Comparison of ENCODE assay signal across 11 cellular contexts in the genomic region with DNA sequence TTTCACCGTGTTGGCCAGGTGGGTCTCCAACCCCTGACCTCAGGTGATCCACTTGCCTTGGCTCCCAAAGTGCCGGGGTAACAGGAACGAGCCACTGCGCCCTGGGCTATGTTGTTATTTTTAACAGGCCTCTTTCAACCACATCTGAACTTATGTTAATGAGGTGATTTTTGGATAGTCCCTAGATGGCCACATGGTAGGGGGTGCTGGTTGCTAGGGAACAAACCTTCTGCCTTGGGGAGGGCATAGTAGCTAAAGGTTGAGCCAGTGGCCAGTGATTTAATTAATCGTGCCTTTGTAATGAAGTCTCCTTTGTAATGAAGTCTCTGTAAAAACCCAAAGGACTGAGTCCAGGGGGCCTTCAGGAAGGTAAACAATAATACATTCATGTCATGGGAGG. TPM values are rescaled to one million over a fixed set of nuclear protein-coding genes. Genes with fewer than 3 reads are reported as not detected.
DNase-seq lines count a peak whose midpoint lies in the region; ATAC-seq, FAIRE-seq and TF ChIP-seq lines count a peak whose summit lies in the region.
"Had no signal": no experiment of that assay in that cellular context is flagged by ENCODE, and none has a peak within 500 bp of the region (broad histone marks: within the 10 kb centered on the region; RNA-seq: fewer than 3 reads in every experiment).

No MANE protein-coding gene starts in this region.

- H3K27ac ChIP-seq in A549 (peak overlapping the region in 1 of 2 experiments; percentile 32; a peak in 3 of 6 replicates), endodermal cell (ENCODE audit: low read depth, low read length) (no peak overlapping the region), pancreas (peak overlapping the region in 3 of 4 donors; percentile 17 to 73 (median 25))

- no peak overlapping the region for H3K9ac ChIP-seq in endodermal cell (ENCODE audit: extremely low read depth, low read length, poor library complexity, severe bottlenecking)

- 84% methylated on average over 5 of the region's 5 CpGs for WGBS in A549 (ENCODE audit: missing lambda C conversion rate)
- WGBS in endodermal cell (ENCODE audit: insufficient coverage in 1 of 2, insufficient read length in 1 of 2), 2 experiments = 63 to 94% methylated on average over 2 to 5 of the region's 5 CpGs
- 74 to 76% methylated on average over 5 of the region's 5 CpGs for WGBS in pancreas, 2 donors

- CTCF ChIA-PET in A549 (lab: Yijun Ruan, JAX) = interaction anchor here (7.3 to 22.8 kb wide), 3 partner anchors 9 to 42 kb away, joined by 53 to 479 read pairs (median 80); a partner anchor contains a TSS

- H3K27me3 ChIP-seq in endodermal cell (ENCODE audit: control insufficient read depth, insufficient read depth, low read length, poor library complexity, severe bottlenecking) (no peaks in the 10 kb centered on the region), pancreas (no peaks in the 10 kb centered on the region)

- no peaks in the 10 kb centered on the region for H3K27me3 Mint-ChIP-seq in IgD-negative memory B cell
- H3K27me3 Mint-ChIP-seq in endodermal cell (ENCODE audit: insufficient read depth) = no peaks in the 10 kb centered on the region

- H3K9me3 Mint-ChIP-seq in IgD-negative memory B cell = no peaks in the 10 kb centered on the region
- H3K9me3 Mint-ChIP-seq in endodermal cell = no peaks in the 10 kb centered on the region

- no peak for FAIRE-seq in A549 (lab: Jason Lieb, UNC)
- no peak for FAIRE-seq in pancreas (lab: Jason Lieb, UNC)
- FAIRE-seq: colon, K562 had no signal

- H3K36me3 Mint-ChIP-seq in IgD-negative memory B cell (peaks cover 4% of the 10 kb centered on the region), endodermal cell (ENCODE audit: low read depth) (peaks cover 77% of the 10 kb centered on the region)

- TF ChIP-seq RAD21 in A549 (conservative IDR thresholded peaks at IDR 0.05 in 1 of 2, IDR thresholded peaks at IDR 0.05 in 1 of 2) = no peak

- no peak for TF ChIP-seq EP300 in A549 (IDR thresholded peaks at IDR 0.05)

- peak overlapping the region; percentile 9; the same call in 2 of the 3 replicates for H3K4me2 ChIP-seq in A549

- H3K36me3 ChIP-seq in endodermal cell (ENCODE audit: control insufficient read depth, insufficient read depth, low read length) = peaks cover 92% of the 10 kb centered on the region
- H3K36me3 ChIP-seq in pancreas = peaks cover 0 to 34% (median 0%) of the 10 kb centered on the region in 3 donors

- H3K4me1 Mint-ChIP-seq in IgD-negative memory B cell (peaks cover 23 to 36% (median 30%) of the 10 kb centered on the region in 3 donors), endodermal cell (peaks cover 57% of the 10 kb centered on the region)

- POLR2A ChIA-PET in A549 (lab: Yijun Ruan, JAX) = interaction anchor here (0.7 to 3.2 kb wide), 2 partner anchors 8 to 16 kb away, joined by 3 to 32 read pairs; a partner anchor contains a TSS

- H3K4me1 ChIP-seq in A549 = peaks cover 84% of the 10 kb centered on the region
- H3K4me1 ChIP-seq in endodermal cell (ENCODE audit: control insufficient read depth, insufficient read depth, low read length) = peaks cover 17% of the 10 kb centered on the region
- H3K4me1 ChIP-seq in pancreas = peaks cover 25 to 42% (median 42%) of the 10 kb centered on the region in 3 donors

- TF ChIP-seq CTCF in A549 (IDR thresholded peaks at IDR 0.05) (no peak), endodermal cell (conservative IDR thresholded peaks at IDR 0.05) (no peak), pancreas (IDR thresholded peaks at IDR 0.05) (no peak), foreskin fibroblast (IDR thresholded peaks at IDR 0.05; ENCODE audit: low read depth, low read length) (no peak)

- H3K27ac Mint-ChIP-seq in IgD-negative memory B cell (peak overlapping the region; percentile 55 to 80 (median 75)), endodermal cell (peak overlapping the region; percentile 80)

- no peak overlapping the region for H3K4me3 ChIP-seq in A549
- no peak overlapping the region for H3K4me3 ChIP-seq in endodermal cell (ENCODE audit: low read length)
- H3K4me3 ChIP-seq in pancreas = no peak overlapping the region
- H3K4me3 ChIP-seq in foreskin fibroblast (ENCODE audit: low read depth in 1 of 2, low read length in 2 of 2) = no peak overlapping the region
- H3K4me3 ChIP-seq: K562 had no signal

- intact Hi-C loops in pancreas (cut with DNase I) = no loop called here

- DNase-seq in A549 (ENCODE audit: low read depth in 1 of 2, low spot score in 1 of 2) (no peak), endodermal cell (peak; percentile 56), pancreas (no peak), Kasumi-1 (lab: John Stamatoyannopoulos, UW) (no peak), foreskin fibroblast (no peak)

- ATAC-seq in A549 (no peak), pancreas (no peak), GM21447 (IDR thresholded peaks at IDR 0.05; ENCODE audit: unreplicated experiment) (no peak), HG02623 (IDR thresholded peaks at IDR 0.05; ENCODE audit: unreplicated experiment) (no peak)
- ATAC-seq: K562, left lobe of liver had no signal

- H3K9me3 ChIP-seq in A549 = no peaks in the 10 kb centered on the region
- H3K9me3 ChIP-seq in endodermal cell (ENCODE audit: control insufficient read depth, low read length) = no peaks in the 10 kb centered on the region
- no peaks in the 10 kb centered on the region for H3K9me3 ChIP-seq in pancreas

- no peak for TF ChIP-seq POLR2A in A549 (IDR thresholded peaks at IDR 0.05; ENCODE audit: low read length)

- H3K4me3 Mint-ChIP-seq in IgD-negative memory B cell (no peak overlapping the region), endodermal cell (no peak overlapping the region)

TF ChIP-seq in A549, 52 proteins besides CTCF, POLR2A, EP300 and RAD21:
- TF ChIP-seq SMC3 (IDR thresholded peaks at IDR 0.05) (no peak), FOXS1 (CRISPR knock-in tag; IDR thresholded peaks at IDR 0.05) (no peak)
TF ChIP-seq in A549: peak in this region for 0.

RNA-seq across cellular contexts. Expression of a gene that starts 9.1 kb away (rescaled TPM):
- polyA plus RNA-seq in A549 (2011; rRNA removed) (9.5 and 9.8 TPM in 2 replicates), A549 (2017; fragmentation: RNase III; extraction: RNeasy Plus Mini Kit Qiagen cat#74134 plus additional on column Dnase treatment) (31.3 to 35.3 TPM (median 34.2 TPM) in 3 replicates), IgD-negative memory B cell (8.5 TPM), pancreas (100 to 1,000 TPM; 153 to 318 TPM)
- 57.8 and 74.6 TPM in 2 replicates for polyA plus RNA-seq in A549 (2012; cell fraction: cytosol; rRNA removed)
- 174 and 265 TPM in 2 replicates for polyA plus RNA-seq in A549 (2012; cell fraction: nucleus; rRNA removed)
- 2.1 and 3.2 TPM in 2 replicates for polyA minus RNA-seq in A549 (2011; rRNA and poly(A)+ RNA removed)
- total RNA-seq in endodermal cell (10 to 100 TPM in 1 of 2 donors, 1 to 10 TPM in 1; 9.6 to 14.4 TPM), pancreas (10 to 100 TPM; 54.1 to 99.4 (median 64.0) TPM)
- polyA plus RNA-seq in endodermal cell (2013, experiment 1 of 2) = 9.8 TPM
- 9.0 TPM for polyA plus RNA-seq in endodermal cell (2013, experiment 2 of 2)

RNA-seq across cellular contexts. Expression of a gene that starts 16.1 kb away (rescaled TPM):
- polyA plus RNA-seq in A549 (2011; rRNA removed) (262 and 285 TPM in 2 replicates), A549 (2017; fragmentation: RNase III; extraction: RNeasy Plus Mini Kit Qiagen cat#74134 plus additional on column Dnase treatment) (273 to 292 TPM (median 276 TPM) in 3 replicates), IgD-negative memory B cell (134 TPM), pancreas (10 to 100 TPM; 56.6 to 81.9 TPM)
- polyA plus RNA-seq in A549 (2012; cell fraction: cytosol; rRNA removed) = 127 and 130 TPM in 2 replicates
- 60.2 and 94.6 TPM in 2 replicates for polyA plus RNA-seq in A549 (2012; cell fraction: nucleus; rRNA removed)
- 73.4 and 85.0 TPM in 2 replicates for polyA minus RNA-seq in A549 (2011; rRNA and poly(A)+ RNA removed)
- total RNA-seq in endodermal cell (100 to 1,000 TPM; 277 to 292 TPM), pancreas (100 to 1,000 TPM in 3 of 6 donors, 10 to 100 TPM in 3; 79.4 to 113 (median 96.4) TPM)
- polyA plus RNA-seq in endodermal cell (2013, experiment 1 of 2) = 259 TPM
- 244 TPM for polyA plus RNA-seq in endodermal cell (2013, experiment 2 of 2)
